In genomic region chr12:57782243-57782607, GRCh38 we compare ENCODE assay signal across 8 cellular contexts. TPM values are rescaled to one million over a fixed set of nuclear protein-coding genes. Genes with fewer than 3 reads are reported as not detected.
A peak's percentile ranks its signal among the peaks of the same experiment; 100 is the strongest.
DNase-seq lines count a peak whose midpoint lies in the region; ATAC-seq and TF ChIP-seq lines count a peak whose summit lies in the region.

No MANE protein-coding gene starts in this region.

- no peak for TF ChIP-seq CTCF in Loucy (conservative IDR thresholded peaks at IDR 0.05; ENCODE audit: low read length)
- no peak for TF ChIP-seq CTCF in endothelial cell (IDR thresholded peaks at IDR 0.05; ENCODE audit: unreplicated experiment)
- TF ChIP-seq CTCF in stomach (IDR thresholded peaks at IDR 0.05), result no peak

- 9 to 14% (median 10%) methylated on average over 4 of the region's 4 CpGs for WGBS in stomach, 5 donors

- no peak for DNase-seq in activated CD8-positive, alpha-beta memory T cell treated with anti-CD3 and anti-CD28 coated beads, Interleukin-2, amount 10 ng/mL, durations not matched to agents 7 days and 5 days
- DNase-seq in activated CD8-positive, alpha-beta memory T cell treated with anti-CD3 and anti-CD28 coated beads, Interleukin-2, amount 50 U/mL, for 48 hours, result no peak
- no peak for DNase-seq in endothelial cell (ENCODE audit: low spot score)
- no peak for DNase-seq in stomach
- no peak for DNase-seq in medulla oblongata (ENCODE audit: extremely low spot score)
- DNase-seq in cerebellar cortex (ENCODE audit: low spot score), result no peak

- H4K20me1 ChIP-seq in Loucy (ENCODE audit: insufficient read depth, low read length, poor library complexity, severe bottlenecking), result peaks cover 13% of the 10 kb centered on the region

- no peaks in the 10 kb centered on the region for H3K27me3 Mint-ChIP-seq in activated CD8-positive, alpha-beta memory T cell treated with anti-CD3 and anti-CD28 coated beads, Interleukin-2, amount 10 ng/mL, durations not matched to agents 7 days and 5 days
- peaks cover 2% of the 10 kb centered on the region for H3K27me3 Mint-ChIP-seq in endothelial cell (ENCODE audit: unreplicated experiment)

- H3K27me3 ChIP-seq in Loucy (ENCODE audit: insufficient read depth, low read length, poor library complexity, severe bottlenecking) (no peaks in the 10 kb centered on the region), stomach (no peaks in the 10 kb centered on the region)

- no peak for TF ChIP-seq POLR2A in stomach (IDR thresholded peaks at IDR 0.05)

- no peak overlapping the region for H3K9ac ChIP-seq in Loucy (ENCODE audit: low read depth, low read length, poor library complexity, severe bottlenecking)

- peak overlapping the region in 3 of 5 donors; percentile 77 to 85 (median 85) for H3K27ac ChIP-seq in stomach

- peak overlapping the region; percentile 97 for H3K4me3 Mint-ChIP-seq in activated CD8-positive, alpha-beta memory T cell treated with anti-CD3 and anti-CD28 coated beads, Interleukin-2, amount 10 ng/mL, durations not matched to agents 7 days and 5 days
- H3K4me3 Mint-ChIP-seq in endothelial cell (ENCODE audit: unreplicated experiment), result peak overlapping the region; percentile 100

- no peaks in the 10 kb centered on the region for H3K9me3 Mint-ChIP-seq in activated CD8-positive, alpha-beta memory T cell treated with anti-CD3 and anti-CD28 coated beads, Interleukin-2, amount 10 ng/mL, durations not matched to agents 7 days and 5 days (ENCODE audit: low read depth)
- no peaks in the 10 kb centered on the region for H3K9me3 Mint-ChIP-seq in endothelial cell (ENCODE audit: unreplicated experiment)

- peak overlapping the region; percentile 85 for H3K4me2 ChIP-seq in Loucy (ENCODE audit: low read depth, low read length, poor library complexity, severe bottlenecking)

- H3K4me3 ChIP-seq in Loucy (ENCODE audit: low read length, poor library complexity, severe bottlenecking) (peak overlapping the region; percentile 91), stomach (peak overlapping the region; percentile 76 to 99 (median 96))

- H3K36me3 Mint-ChIP-seq in activated CD8-positive, alpha-beta memory T cell treated with anti-CD3 and anti-CD28 coated beads, Interleukin-2, amount 10 ng/mL, durations not matched to agents 7 days and 5 days, result peaks cover 13% of the 10 kb centered on the region
- peaks cover 28% of the 10 kb centered on the region for H3K36me3 Mint-ChIP-seq in endothelial cell (ENCODE audit: low read depth, unreplicated experiment)

- CTCF ChIA-PET in activated CD8-positive, alpha-beta memory T cell treated with anti-CD3 and anti-CD28 coated beads, Interleukin-2, amount 10 ng/mL, durations not matched to agents 7 days and 5 days (lab: Charles Lee), result interaction anchor here (0.6 to 3.2 kb wide), 16 partner anchors 10 to 1953 kb away, joined by 3 to 15 read pairs (median 5); partner anchors contain the start of genes DNAJC14, EEF1AKMT3 and METTL1

- no peaks in the 10 kb centered on the region for H3F3A ChIP-seq in Loucy (ENCODE audit: low read depth)

- H3K4me1 Mint-ChIP-seq in activated CD8-positive, alpha-beta memory T cell treated with anti-CD3 and anti-CD28 coated beads, Interleukin-2, amount 10 ng/mL, durations not matched to agents 7 days and 5 days, result peaks cover 38% of the 10 kb centered on the region
- peaks cover 15% of the 10 kb centered on the region for H3K4me1 Mint-ChIP-seq in endothelial cell (ENCODE audit: unreplicated experiment)

- H3K79me2 ChIP-seq in Loucy (ENCODE audit: insufficient read depth, low read length), result peaks cover 30% of the 10 kb centered on the region

- H3K36me3 ChIP-seq in Loucy (ENCODE audit: insufficient read depth, low read length), result peaks cover 16% of the 10 kb centered on the region; the same call in 1 of the 2 replicates
- peaks cover 15 to 35% (median 34%) of the 10 kb centered on the region in 4 donors for H3K36me3 ChIP-seq in stomach

- intact Hi-C loops in stomach (cut with DNase I; ENCODE audit: low total_unique reads), result no loop called here

- H3K9me3 ChIP-seq in Loucy (ENCODE audit: insufficient read depth, low read depth, low read length) (no peaks in the 10 kb centered on the region), stomach (no peaks in the 10 kb centered on the region)

- H3K4me1 ChIP-seq in Loucy (ENCODE audit: insufficient read depth, low read length, poor library complexity, severe bottlenecking) (peaks cover 25% of the 10 kb centered on the region), stomach (peaks cover 8 to 32% (median 20%) of the 10 kb centered on the region in 4 donors)

- H3K27ac Mint-ChIP-seq in activated CD8-positive, alpha-beta memory T cell treated with anti-CD3 and anti-CD28 coated beads, Interleukin-2, amount 10 ng/mL, durations not matched to agents 7 days and 5 days, result peak overlapping the region; percentile 96
- H3K27ac Mint-ChIP-seq in endothelial cell (ENCODE audit: unreplicated experiment), result no peak overlapping the region

- no peak for TF ChIP-seq EP300 in stomach (IDR thresholded peaks at IDR 0.05)

- H2AFZ ChIP-seq in Loucy (ENCODE audit: low read length), result peak overlapping the region; percentile 48

- H3K9me2 ChIP-seq in Loucy (replicated peaks; ENCODE audit: low read depth, low read length), result no peaks in the 10 kb centered on the region

- no peak for ATAC-seq in activated CD8-positive, alpha-beta memory T cell treated with anti-CD3 and anti-CD28 coated beads, Interleukin-2, amount 10 ng/mL, durations not matched to agents 7 days and 5 days
- ATAC-seq in HG03139 (IDR thresholded peaks at IDR 0.05; ENCODE audit: unreplicated experiment), result no peak

RNA-seq across cellular contexts. Expression of gene TSFM, which starts 0.4 kb away (rescaled TPM):
- 10 to 100 TPM; 32.2 to 45.8 TPM for total RNA-seq in activated CD8-positive, alpha-beta memory T cell treated with anti-CD3 and anti-CD28 coated beads, Interleukin-2, amount 10 ng/mL, durations not matched to agents 7 days and 5 days
- total RNA-seq in endothelial cell (ENCODE audit: unreplicated experiment), result 25.8 TPM
- 10 to 100 TPM in 2 of 5 donors, 1 to 10 TPM in 3; 2.3 to 13.8 (median 8.0) TPM for total RNA-seq in stomach
- polyA plus RNA-seq in stomach, result 10 to 100 TPM; 32.0 to 39.3 (median 37.0) TPM

RNA-seq across cellular contexts. Expression of gene EEF1AKMT3, which starts 9.8 kb away (rescaled TPM):
- 1 to 10 TPM; 3.9 to 4.1 TPM for total RNA-seq in activated CD8-positive, alpha-beta memory T cell treated with anti-CD3 and anti-CD28 coated beads, Interleukin-2, amount 10 ng/mL, durations not matched to agents 7 days and 5 days
- total RNA-seq in endothelial cell (ENCODE audit: unreplicated experiment) (8.6 TPM), stomach (10 to 100 TPM in 4 of 5 donors, 1 to 10 TPM in 1; 4.0 to 61.4 (median 16.4) TPM)
- polyA plus RNA-seq in stomach, result 1 to 10 TPM; 3.3 to 5.2 (median 3.5) TPM

RNA-seq across cellular contexts. Expression of gene METTL1, which starts 10.3 kb away (rescaled TPM):
- 10 to 100 TPM; 22.1 to 32.1 TPM for total RNA-seq in activated CD8-positive, alpha-beta memory T cell treated with anti-CD3 and anti-CD28 coated beads, Interleukin-2, amount 10 ng/mL, durations not matched to agents 7 days and 5 days
- total RNA-seq in endothelial cell (ENCODE audit: unreplicated experiment), result 10.6 TPM
- total RNA-seq in stomach, result 10 to 100 TPM in 3 of 5 donors, 1 to 10 TPM in 2; 4.4 to 37.9 (median 13.2) TPM
- 10 to 100 TPM; 13.7 to 24.7 (median 20.2) TPM for polyA plus RNA-seq in stomach

RNA-seq across cellular contexts. Expression of gene CYP27B1, which starts 15.3 kb away (rescaled TPM):
- 1 to 10 TPM; 4.5 to 5.4 TPM for total RNA-seq in activated CD8-positive, alpha-beta memory T cell treated with anti-CD3 and anti-CD28 coated beads, Interleukin-2, amount 10 ng/mL, durations not matched to agents 7 days and 5 days
- total RNA-seq in endothelial cell (ENCODE audit: unreplicated experiment) (1.4 TPM), stomach (1 to 10 TPM in 4 of 5 donors, not detected in 1; 1.0 to 3.1 (median 1.8) TPM)
- 1 to 10 TPM in 1 of 3 donors, under 1 TPM in 2; 0.56 to 1.4 (median 0.73) TPM for polyA plus RNA-seq in stomach

RNA-seq across cellular contexts. Expression of gene MARCHF9, which starts 27.3 kb away (rescaled TPM):
- 10 to 100 TPM; 21.0 to 24.9 TPM for total RNA-seq in activated CD8-positive, alpha-beta memory T cell treated with anti-CD3 and anti-CD28 coated beads, Interleukin-2, amount 10 ng/mL, durations not matched to agents 7 days and 5 days
- total RNA-seq in endothelial cell (ENCODE audit: unreplicated experiment) (2.3 TPM), stomach (10 to 100 TPM in 1 of 5 donors, 1 to 10 TPM in 4; 1.0 to 14.7 (median 8.7) TPM)
- 10 to 100 TPM in 2 of 3 donors, 1 to 10 TPM in 1; 7.0 to 16.0 (median 14.7) TPM for polyA plus RNA-seq in stomach
